ENCODE assay signal across 1 cellular context in genomic region chr12:77064891-77065360, GRCh38.
TF ChIP-seq lines count a peak whose summit lies in the region.

No MANE protein-coding gene starts in this region.

TF ChIP-seq in IMR-90, 13 proteins besides CTCF, POLR2A, EP300 and RAD21:
- no peak for TF ChIP-seq MAZ (IDR thresholded peaks at IDR 0.05; ENCODE audit: borderline replicate concordance, low read depth, low read length)
- no peak for TF ChIP-seq NFE2L2 (IDR thresholded peaks at IDR 0.05; ENCODE audit: low read depth, low read length)
- no peak for TF ChIP-seq BHLHE40 (IDR thresholded peaks at IDR 0.05; ENCODE audit: low read depth, low read length)
- TF ChIP-seq USF2 (IDR thresholded peaks at IDR 0.05; ENCODE audit: low read depth, low read length) = no peak
- TF ChIP-seq MAFK (IDR thresholded peaks at IDR 0.05; ENCODE audit: low read depth, low read length) = no peak
- no peak for TF ChIP-seq CEBPB (IDR thresholded peaks at IDR 0.05; ENCODE audit: low read depth, low read length)
- TF ChIP-seq SMC3 (IDR thresholded peaks at IDR 0.05; ENCODE audit: low read depth, low read length) = no peak
- no peak for TF ChIP-seq MXI1 (IDR thresholded peaks at IDR 0.05; ENCODE audit: borderline replicate concordance, low read depth, low read length)
